ENCODE assay signal across 15 cellular contexts in the genomic region with DNA sequence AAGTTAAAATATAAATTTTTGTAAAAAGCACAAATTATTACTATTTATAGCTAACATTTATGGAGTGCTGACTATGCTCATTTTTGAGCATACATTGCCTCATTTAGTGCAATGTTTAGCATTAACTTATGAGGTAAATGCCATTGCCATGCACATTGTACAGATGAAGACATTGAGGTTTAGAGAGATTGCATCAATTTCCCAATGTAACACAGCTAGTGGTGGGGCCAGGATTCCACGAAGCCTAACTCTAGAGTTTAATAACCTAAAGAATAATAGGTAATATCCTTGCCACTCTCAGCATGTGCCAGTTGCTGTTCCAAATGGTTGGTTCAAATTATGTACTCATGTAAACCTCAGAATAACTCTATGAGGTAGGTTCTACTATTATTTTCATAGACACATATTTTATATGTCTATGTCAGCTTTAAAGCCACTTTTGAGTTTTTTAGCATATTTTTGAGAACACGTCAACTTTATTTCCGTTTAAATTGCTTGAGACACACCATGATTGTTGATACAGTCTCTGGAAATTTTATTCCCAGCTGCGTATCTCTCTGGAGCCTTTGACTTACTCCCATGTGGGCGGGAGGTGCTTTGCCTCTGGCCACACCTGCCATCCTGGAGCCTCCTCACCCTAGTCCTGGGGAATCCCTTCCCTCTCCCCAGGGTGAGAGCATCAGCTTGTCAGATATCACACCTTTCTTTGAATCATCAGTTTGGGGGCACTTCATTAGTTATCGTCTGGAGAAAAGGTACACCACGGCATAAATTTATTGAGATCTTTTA. TPM values are rescaled to one million over a fixed set of nuclear protein-coding genes. Genes with fewer than 3 reads are reported as not detected.
DNase-seq lines count a peak whose midpoint lies in the region; ATAC-seq and TF ChIP-seq lines count a peak whose summit lies in the region.
"Had no signal": no experiment of that assay in that cellular context is flagged by ENCODE, and none has a peak within 500 bp of the region (broad histone marks: within the 10 kb centered on the region; RNA-seq: fewer than 3 reads in every experiment).

No MANE protein-coding gene starts in this region.

- no peak for TF ChIP-seq CTCF in Peyer's patch (IDR thresholded peaks at IDR 0.05)
- no peak for TF ChIP-seq CTCF in esophagus squamous epithelium (IDR thresholded peaks at IDR 0.05)
- TF ChIP-seq CTCF in tibial nerve (IDR thresholded peaks at IDR 0.05): no peak

- H3K27ac ChIP-seq in Peyer's patch (peak overlapping the region; percentile 18 to 76 (median 52)), esophagus squamous epithelium (peak overlapping the region in 3 of 4 donors; percentile 64 to 81 (median 81)), muscle layer of colon (ENCODE audit: low read depth, low read length) (peak overlapping the region; percentile 10), tibial nerve (peak overlapping the region; percentile 0 to 84 (median 52))
- H3K27ac ChIP-seq: neutrophil, SJSA1 had no signal

- H3K4me1 ChIP-seq in Peyer's patch (no peaks in the 10 kb centered on the region), esophagus squamous epithelium (peaks cover 0 to 19% (median 0%) of the 10 kb centered on the region in 3 donors), muscle layer of colon (ENCODE audit: insufficient read depth, low read length) (peaks cover 19% of the 10 kb centered on the region), tibial nerve (peaks cover 0 to 18% (median 5%) of the 10 kb centered on the region in 4 donors)
- H3K4me1 ChIP-seq: SJSA1 had no signal

- intact Hi-C loops in esophagus squamous epithelium (cut with DNase I): no loop called here

- H3K36me3 ChIP-seq in Peyer's patch: no peaks in the 10 kb centered on the region
- H3K36me3 ChIP-seq in esophagus squamous epithelium: no peaks in the 10 kb centered on the region
- H3K36me3 ChIP-seq in muscle layer of colon (ENCODE audit: insufficient read depth, low read length): no peaks in the 10 kb centered on the region
- H3K36me3 ChIP-seq in tibial nerve: no peaks in the 10 kb centered on the region
- H3K36me3 ChIP-seq: neutrophil, SJSA1 had no signal

- H3K4me3 ChIP-seq in Peyer's patch (no peak overlapping the region), esophagus squamous epithelium (no peak overlapping the region), muscle layer of colon (ENCODE audit: low read depth in 1 of 2, low read length in 2 of 2) (no peak overlapping the region), tibial nerve (no peak overlapping the region)
- H3K4me3 ChIP-seq: SJSA1 had no signal

- TF ChIP-seq POLR2A in Peyer's patch (IDR thresholded peaks at IDR 0.05): no peak
- TF ChIP-seq POLR2A in esophagus squamous epithelium (IDR thresholded peaks at IDR 0.05): no peak
- TF ChIP-seq POLR2A in tibial nerve (IDR thresholded peaks at IDR 0.05): no peak

- H3K27me3 ChIP-seq in Peyer's patch (no peaks in the 10 kb centered on the region), esophagus squamous epithelium (no peaks in the 10 kb centered on the region), muscle layer of colon (ENCODE audit: control insufficient read depth in 1 of 2, insufficient read depth in 2 of 2, low read length in 2 of 2) (no peaks in the 10 kb centered on the region), tibial nerve (no peaks in the 10 kb centered on the region)
- H3K27me3 ChIP-seq: neutrophil, SJSA1 had no signal

- no peak for DNase-seq in Peyer's patch
- DNase-seq in esophagus squamous epithelium (lab: John Stamatoyannopoulos, UW): no peak
- no peak for DNase-seq in tibial nerve (ENCODE audit: low spot score in 2 of 2)
- no peak for DNase-seq in AG08395 (ENCODE audit: low spot score)
- no peak for DNase-seq in activated gamma-delta T cell treated with Interleukin-2 at 50 U/mL for 16 hours
- DNase-seq: activated CD4-positive, alpha-beta memory T cell treated with anti-CD3 and anti-CD28 coated beads for 36 hours; effector memory CD8-positive, alpha-beta T cell; MV-4-11 had no signal

- TF ChIP-seq EP300 in tibial nerve (IDR thresholded peaks at IDR 0.05): no peak

- ATAC-seq in HG02798 (IDR thresholded peaks at IDR 0.05; ENCODE audit: poor library complexity, unreplicated experiment) (no peak), HG02759 (IDR thresholded peaks at IDR 0.05; ENCODE audit: unreplicated experiment) (no peak)
- ATAC-seq: effector memory CD8-positive, alpha-beta T cell had no signal

- 71 to 93% methylated on average over 7 of the region's 7 CpGs for whole genome bisulfite sequencing in esophagus squamous epithelium, 2 donors
- 80 to 81% methylated on average over 7 of the region's 7 CpGs for WGBS in tibial nerve, 2 donors

- H3K9me3 ChIP-seq in Peyer's patch: no peaks in the 10 kb centered on the region
- peaks cover 0 to 4% (median 0%) of the 10 kb centered on the region in 3 donors for H3K9me3 ChIP-seq in esophagus squamous epithelium
- no peaks in the 10 kb centered on the region for H3K9me3 ChIP-seq in muscle layer of colon (ENCODE audit: low read length)
- H3K9me3 ChIP-seq in tibial nerve: peaks cover 0 to 29% (median 0%) of the 10 kb centered on the region in 4 donors
- H3K9me3 ChIP-seq: neutrophil, SJSA1 had no signal

- H3K9ac ChIP-seq in muscle layer of colon (ENCODE audit: low read length): no peak overlapping the region

RNA-seq across cellular contexts. Expression of gene ADH1A, which starts 10.8 kb away (rescaled TPM):
- total RNA-seq in Peyer's patch: not detected
- not detected for total RNA-seq in esophagus squamous epithelium
- total RNA-seq in tibial nerve: 1 to 10 TPM in 2 of 4 donors, under 1 TPM in 1, not detected in 1; 0.59 to 2.6 (median 1.8) TPM
- total RNA-seq: activated CD4-positive, alpha-beta memory T cell treated with anti-CD3 and anti-CD28 coated beads for 36 hours; G401; HT1080; SJSA1 had no signal

RNA-seq across cellular contexts. Expression of gene ADH1B, which starts 19.6 kb away (rescaled TPM):
- total RNA-seq in Peyer's patch (100 to 1,000 TPM in 2 of 4 donors, 10 to 100 TPM in 2; 72.0 to 367 (median 194) TPM), esophagus squamous epithelium (100 to 1,000 TPM in 2 of 4 donors, 10 to 100 TPM in 2; 12.9 to 468 (median 181) TPM), tibial nerve (1,000 to 10,000 TPM; 1,271 to 1,760 (median 1,505) TPM)
- total RNA-seq: activated CD4-positive, alpha-beta memory T cell treated with anti-CD3 and anti-CD28 coated beads for 36 hours; G401; HT1080; SJSA1 had no signal

RNA-seq across cellular contexts. Expression of gene ADH1C, which starts 51.0 kb away (rescaled TPM):
- 100 to 1,000 TPM in 1 of 4 donors, 10 to 100 TPM in 3; 62.7 to 129 (median 87.7) TPM for total RNA-seq in Peyer's patch
- total RNA-seq in esophagus squamous epithelium: 10 to 100 TPM in 2 of 4 donors, 1 to 10 TPM in 1, under 1 TPM in 1; 0.75 to 12.6 (median 8.4) TPM
- total RNA-seq in tibial nerve: 100 to 1,000 TPM in 3 of 4 donors, 10 to 100 TPM in 1; 44.7 to 186 (median 151) TPM
- total RNA-seq: activated CD4-positive, alpha-beta memory T cell treated with anti-CD3 and anti-CD28 coated beads for 36 hours; G401; HT1080; SJSA1 had no signal

Comparison
In these comparisons a context has a peak if more than half of its experiments do, and no peak if none do; other contexts are left out.
1. H3K27ac ChIP-seq: peak in every context shown above with its lines; median percentile 81 in esophagus squamous epithelium; 52 in tibial nerve; 52 in Peyer's patch; 10 in muscle layer of colon.